8 cellular contexts compared by ENCODE assay signal in genomic region chr6:42367353-42368011, GRCh38.
DNase-seq lines count a peak whose midpoint lies in the region; ATAC-seq and TF ChIP-seq lines count a peak whose summit lies in the region.

No MANE protein-coding gene starts in this region.

- 67% methylated on average over 14 of the region's 14 CpGs for WGBS in prostate gland
- 57 to 74% (median 68%) methylated on average over 14 of the region's 14 CpGs for WGBS in psoas muscle, 3 donors

- H3K27ac Mint-ChIP-seq in dendritic cell treated with granulocyte-macrophage colony-stimulating factor and Interleukin-4, amounts not matched to agents 40 ng/mL and 50 ng/mL, for 4 days: peak overlapping the region; percentile 79
- peak overlapping the region; percentile 48 for H3K27ac Mint-ChIP-seq in stimulated activated naive B cell treated with anti-CD40 and anti-IgM and Interleukin-4, amounts not matched to agents 10 μg/mL and 1 μg/mL and 100 μg/mL, for 72 hours

- ATAC-seq in GM21447 (IDR thresholded peaks at IDR 0.05; ENCODE audit: unreplicated experiment): peak; percentile 62
- ATAC-seq in stimulated activated naive B cell treated with anti-CD40 and anti-IgM and Interleukin-4, amounts not matched to agents 10 μg/mL and 1 μg/mL and 100 μg/mL, for 72 hours (replicated peaks): peak; percentile 85 to 91
- ATAC-seq in psoas muscle: no peak

- H3K9me3 ChIP-seq in prostate gland (no peaks in the 10 kb centered on the region), psoas muscle (no peaks in the 10 kb centered on the region)

- no peaks in the 10 kb centered on the region for H3K27me3 Mint-ChIP-seq in dendritic cell treated with granulocyte-macrophage colony-stimulating factor and Interleukin-4, amounts not matched to agents 40 ng/mL and 50 ng/mL, for 4 days
- H3K27me3 Mint-ChIP-seq in stimulated activated naive B cell treated with anti-CD40 and anti-IgM and Interleukin-4, amounts not matched to agents 10 μg/mL and 1 μg/mL and 100 μg/mL, for 72 hours: no peaks in the 10 kb centered on the region

- TF ChIP-seq POLR2A in prostate gland (IDR thresholded peaks at IDR 0.05): no peak

- no peaks in the 10 kb centered on the region for H3K27me3 ChIP-seq in prostate gland (replicated peaks; ENCODE audit: insufficient read depth)
- no peaks in the 10 kb centered on the region for H3K27me3 ChIP-seq in psoas muscle (ENCODE audit: insufficient read depth in 3 of 3, low read length in 2 of 3)

- H3K27ac ChIP-seq in prostate gland: peak overlapping the region in 1 of 2 donors; percentile 1
- H3K27ac ChIP-seq in psoas muscle: no peak overlapping the region

- peaks cover 34% of the 10 kb centered on the region for H3K36me3 Mint-ChIP-seq in dendritic cell treated with granulocyte-macrophage colony-stimulating factor and Interleukin-4, amounts not matched to agents 40 ng/mL and 50 ng/mL, for 4 days (ENCODE audit: low read depth)
- H3K36me3 Mint-ChIP-seq in stimulated activated naive B cell treated with anti-CD40 and anti-IgM and Interleukin-4, amounts not matched to agents 10 μg/mL and 1 μg/mL and 100 μg/mL, for 72 hours: no peaks in the 10 kb centered on the region

- H3K4me1 ChIP-seq in prostate gland (replicated peaks): no peaks in the 10 kb centered on the region
- H3K4me1 ChIP-seq in psoas muscle: no peaks in the 10 kb centered on the region

- intact Hi-C loops in dendritic cell treated with granulocyte-macrophage colony-stimulating factor and Interleukin-4, amounts not matched to agents 40 ng/mL and 50 ng/mL, for 4 days (cut with micrococcal nuclease): loop anchor here (5.0 kb wide), 4 partner anchors 40 to 180 kb away; partner anchors contain the start of gene TRERF1
- intact Hi-C loops in prostate gland (cut with DNase I) (no loop called here), psoas muscle (cut with DNase I) (no loop called here)

- H3K4me3 ChIP-seq in prostate gland (no peak overlapping the region), psoas muscle (no peak overlapping the region)

- no peaks in the 10 kb centered on the region for H3K36me3 ChIP-seq in prostate gland
- H3K36me3 ChIP-seq in psoas muscle (ENCODE audit: insufficient read depth in 1 of 2, low read depth in 1 of 2): no peaks in the 10 kb centered on the region

- TF ChIP-seq CTCF in prostate gland (IDR thresholded peaks at IDR 0.05) (no peak), psoas muscle (IDR thresholded peaks at IDR 0.05) (no peak)

- no peaks in the 10 kb centered on the region for H3K9me3 Mint-ChIP-seq in dendritic cell treated with granulocyte-macrophage colony-stimulating factor and Interleukin-4, amounts not matched to agents 40 ng/mL and 50 ng/mL, for 4 days
- peaks cover 2 to 4% of the 10 kb centered on the region in 2 donors for H3K9me3 Mint-ChIP-seq in stimulated activated naive B cell treated with anti-CD40 and anti-IgM and Interleukin-4, amounts not matched to agents 10 μg/mL and 1 μg/mL and 100 μg/mL, for 72 hours

- peak overlapping the region; percentile 51 for H3K4me3 Mint-ChIP-seq in dendritic cell treated with granulocyte-macrophage colony-stimulating factor and Interleukin-4, amounts not matched to agents 40 ng/mL and 50 ng/mL, for 4 days
- peak overlapping the region; percentile 29 to 62 for H3K4me3 Mint-ChIP-seq in stimulated activated naive B cell treated with anti-CD40 and anti-IgM and Interleukin-4, amounts not matched to agents 10 μg/mL and 1 μg/mL and 100 μg/mL, for 72 hours

- DNase-seq in GM04503 (ENCODE audit: low read depth): peak; percentile 27
- peak; percentile 71 for DNase-seq in NAMALWA (ENCODE audit: low spot score)
- DNase-seq in stimulated activated naive B cell treated with anti-CD40 and anti-IgM and Interleukin-4, amounts not matched to agents 10 μg/mL and 1 μg/mL and 100 μg/mL, for 72 hours: no peak
- no peak for DNase-seq in NCI-H2107 (lab: John Stamatoyannopoulos, UW)
- DNase-seq in prostate gland (ENCODE audit: low spot score): no peak
- no peak for DNase-seq in psoas muscle

- H3K4me1 Mint-ChIP-seq in dendritic cell treated with granulocyte-macrophage colony-stimulating factor and Interleukin-4, amounts not matched to agents 40 ng/mL and 50 ng/mL, for 4 days (ENCODE audit: low read depth): peaks cover 95% of the 10 kb centered on the region
- peaks cover 22 to 27% of the 10 kb centered on the region in 2 donors for H3K4me1 Mint-ChIP-seq in stimulated activated naive B cell treated with anti-CD40 and anti-IgM and Interleukin-4, amounts not matched to agents 10 μg/mL and 1 μg/mL and 100 μg/mL, for 72 hours

Comparison
In these comparisons a context has a peak if more than half of its experiments do, and no peak if none do; other contexts are left out.
1. DNase-seq: peak in GM04503 (single experiment) and NAMALWA (single experiment); none in stimulated activated naive B cell treated with anti-CD40 and anti-IgM and Interleukin-4, amounts not matched to agents 10 μg/mL and 1 μg/mL and 100 μg/mL, for 72 hours (single experiment), NCI-H2107 (single experiment), prostate gland (single experiment) and psoas muscle (0 of 2).
2. ATAC-seq: peak in GM21447 (single experiment) and stimulated activated naive B cell treated with anti-CD40 and anti-IgM and Interleukin-4, amounts not matched to agents 10 μg/mL and 1 μg/mL and 100 μg/mL, for 72 hours (2 of 2); none in psoas muscle (0 of 4).